In the genomic region with DNA sequence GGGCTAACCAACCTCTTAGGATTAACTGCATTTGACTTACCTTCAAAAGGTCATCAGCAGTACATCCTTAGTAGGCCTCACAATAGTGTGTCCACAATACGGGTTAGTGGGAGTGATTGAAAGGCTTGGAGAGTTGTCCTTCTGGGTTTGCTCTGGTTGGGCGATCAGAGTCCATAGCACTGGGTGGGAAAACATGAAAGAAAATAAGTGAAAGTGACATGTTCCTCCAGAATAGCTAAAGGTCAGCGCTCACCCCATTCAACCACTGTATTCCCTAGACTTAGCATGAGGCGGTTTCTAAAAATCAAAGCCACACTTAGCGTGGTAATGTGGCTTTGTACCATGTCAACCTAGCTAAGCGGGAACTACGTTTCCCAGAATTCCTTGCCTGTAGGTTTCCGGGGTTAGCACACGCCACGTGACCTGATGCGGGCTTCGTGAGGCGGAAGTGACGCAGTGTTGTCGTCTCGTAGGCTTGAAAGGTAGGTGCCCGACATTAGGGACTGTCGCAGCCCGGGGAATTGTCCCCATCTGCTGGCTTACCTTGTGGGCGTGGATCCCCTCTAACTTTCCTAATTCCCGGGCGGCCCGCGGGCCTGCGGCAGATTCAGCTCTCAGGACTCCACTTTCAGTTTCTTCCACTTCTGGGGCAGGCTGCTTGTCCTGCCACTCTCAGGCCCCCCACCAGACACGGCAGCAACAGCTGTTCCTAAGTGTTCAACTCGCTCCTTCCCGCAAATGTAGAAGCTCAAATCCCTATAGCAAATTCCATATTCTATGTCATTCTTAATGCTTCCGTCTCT, we compare ENCODE assay signal across 8 cellular contexts. TPM values are rescaled to one million over a fixed set of nuclear protein-coding genes. Genes with fewer than 3 reads are reported as not detected.
DNase-seq lines count a peak whose midpoint lies in the region; ATAC-seq, FAIRE-seq and TF ChIP-seq lines count a peak whose summit lies in the region.

No MANE protein-coding gene starts in this region.

- H3K36me3 Mint-ChIP-seq in Calu3 (ENCODE audit: insufficient read depth, unreplicated experiment): peaks cover 6% of the 10 kb centered on the region

- peak; percentile 97 for FAIRE-seq in HTR-8/SVneo (lab: Jason Lieb, UNC)

- H3K9ac ChIP-seq in NT2/D1 (ENCODE audit: insufficient read length, low read depth): peak overlapping the region; percentile 63

- CTCF ChIA-PET in Calu3 (lab: Charles Lee): interaction anchor here (0.5 to 0.6 kb wide), 2 partner anchors 97 to 207 kb away, joined by 4 read pairs; no protein-coding TSS in a partner anchor

- H3K9me3 ChIP-seq in NT2/D1 (ENCODE audit: insufficient read depth, low read length): peaks cover 9% of the 10 kb centered on the region; the same call in 1 of the 2 replicates

- H3K27me3 ChIP-seq in NT2/D1 (ENCODE audit: insufficient read depth, insufficient read length): no peaks in the 10 kb centered on the region

- no peaks in the 10 kb centered on the region for H3K36me3 ChIP-seq in NT2/D1 (ENCODE audit: insufficient read depth, insufficient read length, low read length)

- H3K4me3 Mint-ChIP-seq in Calu3 (ENCODE audit: low read depth, unreplicated experiment): peak overlapping the region; percentile 73

- TF ChIP-seq CTCF in Calu3 (IDR thresholded peaks at IDR 0.05; ENCODE audit: unreplicated experiment): no peak

- intact Hi-C loops in Calu3 (cut with micrococcal nuclease; ENCODE audit: unreplicated experiment): no loop called here

- H3K9me3 Mint-ChIP-seq in Calu3 (ENCODE audit: low read depth, unreplicated experiment): no peaks in the 10 kb centered on the region

- no peaks in the 10 kb centered on the region for H3K4me1 Mint-ChIP-seq in Calu3 (ENCODE audit: low read depth, unreplicated experiment)

- H3K4me3 ChIP-seq in NT2/D1 (ENCODE audit: insufficient read length, low read depth): peak overlapping the region; percentile 72

- H3K4me1 ChIP-seq in NT2/D1 (ENCODE audit: insufficient read depth, insufficient read length): no peaks in the 10 kb centered on the region

- DNase-seq in Calu3: peak; percentile 45
- peak; percentile 95 for DNase-seq in HTR-8/SVneo (ENCODE audit: insufficient read length, low spot score)
- peak; percentile 72 for DNase-seq in NT2/D1 (ENCODE audit: low read depth, low spot score)
- peak; percentile 86 for DNase-seq in activated CD8-positive, alpha-beta memory T cell treated with anti-CD3 and anti-CD28 coated beads, Interleukin-2, amount 50 U/mL, for 48 hours
- peak; percentile 84 for DNase-seq in epidermal melanocyte (ENCODE audit: insufficient read length, low spot score)
- DNase-seq in middle frontal gyrus (ENCODE audit: extremely low spot score, low spot score): peak; percentile 97
- DNase-seq in stimulated activated CD8-positive, alpha-beta memory T cell treated with anti-CD3 and anti-CD28 coated beads, Interleukin-2, amount 100 ng/mL, for 48 hours (ENCODE audit: low read depth in 2 of 2): peak; percentile 58 to 71

- H3K27me3 Mint-ChIP-seq in Calu3 (ENCODE audit: unreplicated experiment): peaks cover 4% of the 10 kb centered on the region

- peak overlapping the region; percentile 67 for H3K27ac Mint-ChIP-seq in Calu3 (ENCODE audit: unreplicated experiment)

- peak; percentile 95 for ATAC-seq in GM21367 (IDR thresholded peaks at IDR 0.05; ENCODE audit: unreplicated experiment)

- BruUV-seq in Calu3 (replicated peaks; lab: Mats Ljungman, UMichigan): no TSS peak

RNA-seq across cellular contexts. Expression of a gene that starts 19.8 kb away (rescaled TPM):
- total RNA-seq in Calu3 (2022): not detected in 2 replicates

Comparison
In these comparisons a context has a peak if more than half of its experiments do, and no peak if none do; other contexts are left out.
1. Peak in every context shown above with its lines: DNase-seq, ATAC-seq and H3K4me3 ChIP-seq.
2. DNase-seq: peak in every context shown above with its lines; median percentile 97 in middle frontal gyrus; 95 in HTR-8/SVneo; 86 in activated CD8-positive, alpha-beta memory T cell treated with anti-CD3 and anti-CD28 coated beads, Interleukin-2, amount 50 U/mL, for 48 hours; 84 in epidermal melanocyte; 72 in NT2/D1; 64 in stimulated activated CD8-positive, alpha-beta memory T cell treated with anti-CD3 and anti-CD28 coated beads, Interleukin-2, amount 100 ng/mL, for 48 hours; 45 in Calu3.